Comparison of ENCODE assay signal across 8 cellular contexts in the genomic region with DNA sequence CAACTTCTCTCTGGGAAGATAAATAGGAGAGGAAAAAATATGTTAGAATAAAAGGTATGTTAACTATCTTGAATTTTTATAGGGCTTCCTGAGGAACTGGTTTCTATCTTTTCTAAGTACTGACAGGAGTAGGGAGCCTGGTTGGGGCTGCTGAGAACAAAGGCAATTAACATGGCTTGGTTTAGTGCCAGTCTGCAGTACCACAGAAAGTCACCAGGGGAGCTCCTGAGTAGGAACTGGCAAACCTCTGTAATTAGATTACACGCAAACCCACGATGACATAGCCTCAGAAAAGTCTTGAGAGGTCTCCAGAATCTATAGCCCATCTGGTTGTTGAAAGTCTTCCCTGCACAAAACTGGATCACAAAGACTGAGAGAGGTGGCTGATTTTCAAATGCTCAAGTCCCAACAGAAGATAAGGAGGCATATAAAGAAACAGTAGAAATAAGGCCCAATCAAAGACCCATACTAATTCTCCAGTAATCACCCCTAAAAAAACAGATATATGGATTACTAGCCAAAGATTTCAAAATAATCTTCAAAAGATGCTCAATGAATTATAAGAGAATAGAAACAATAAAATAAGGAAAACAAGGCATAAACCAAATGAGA. TPM values are rescaled to one million over a fixed set of nuclear protein-coding genes. Genes with fewer than 3 reads are reported as not detected.
DNase-seq lines count a peak whose midpoint lies in the region; ATAC-seq, FAIRE-seq and TF ChIP-seq lines count a peak whose summit lies in the region.

No MANE protein-coding gene starts in this region.

- no peak for DNase-seq in D721Med (ENCODE audit: insufficient read length, low spot score)
- peak; percentile 40 for DNase-seq in RCC 7860 (ENCODE audit: low spot score)
- peak in 1 of 2 donors; percentile 18 for DNase-seq in foreskin keratinocyte
- DNase-seq in stimulated activated naive CD4-positive, alpha-beta T cell treated with Interleukin-2 at 50 U/mL for 16 hours (lab: John Stamatoyannopoulos, UW), result no peak
- no peak for DNase-seq in GM19238 (ENCODE audit: insufficient read length, low spot score)

- peak; percentile 46 for TF ChIP-seq CTCF in D721Med (IDR thresholded peaks at IDR 0.05; ENCODE audit: insufficient read depth, missing control alignments)
- peak; percentile 44 for TF ChIP-seq CTCF in foreskin keratinocyte (conservative IDR thresholded peaks at IDR 0.05)

- ATAC-seq in GM18907 (IDR thresholded peaks at IDR 0.05; ENCODE audit: unreplicated experiment) (peak; percentile 88), HG03135 (IDR thresholded peaks at IDR 0.05; ENCODE audit: unreplicated experiment) (peak; percentile 90), foreskin keratinocyte (peak; percentile 53)
- ATAC-seq in stimulated activated memory B cell treated with anti-CD40 and anti-IgM and Interleukin-4, amounts not matched to agents 10 μg/mL and 1 μg/mL and 100 μg/mL, for 72 hours, result no peak

- no peak overlapping the region for H3K27ac Mint-ChIP-seq in stimulated activated memory B cell treated with anti-CD40 and anti-IgM and Interleukin-4, amounts not matched to agents 10 μg/mL and 1 μg/mL and 100 μg/mL, for 72 hours

- H3K27me3 ChIP-seq in foreskin keratinocyte, result no peaks in the 10 kb centered on the region

- peaks cover under 1% of the 10 kb centered on the region for H3K9me3 Mint-ChIP-seq in stimulated activated memory B cell treated with anti-CD40 and anti-IgM and Interleukin-4, amounts not matched to agents 10 μg/mL and 1 μg/mL and 100 μg/mL, for 72 hours

- no peaks in the 10 kb centered on the region for H3K4me1 Mint-ChIP-seq in stimulated activated memory B cell treated with anti-CD40 and anti-IgM and Interleukin-4, amounts not matched to agents 10 μg/mL and 1 μg/mL and 100 μg/mL, for 72 hours

- H3K36me3 Mint-ChIP-seq in stimulated activated memory B cell treated with anti-CD40 and anti-IgM and Interleukin-4, amounts not matched to agents 10 μg/mL and 1 μg/mL and 100 μg/mL, for 72 hours, result no peaks in the 10 kb centered on the region

- no peak for FAIRE-seq in D721Med (lab: Jason Lieb, UNC)
- no peak for FAIRE-seq in RCC 7860 (lab: Jason Lieb, UNC)

- H3K4me3 Mint-ChIP-seq in stimulated activated memory B cell treated with anti-CD40 and anti-IgM and Interleukin-4, amounts not matched to agents 10 μg/mL and 1 μg/mL and 100 μg/mL, for 72 hours, result no peak overlapping the region

- no peaks in the 10 kb centered on the region for H3K27me3 Mint-ChIP-seq in stimulated activated memory B cell treated with anti-CD40 and anti-IgM and Interleukin-4, amounts not matched to agents 10 μg/mL and 1 μg/mL and 100 μg/mL, for 72 hours

- no peak overlapping the region for H3K27ac ChIP-seq in foreskin keratinocyte

- no peaks in the 10 kb centered on the region for H3K4me1 ChIP-seq in foreskin keratinocyte

RNA-seq across cellular contexts. Expression of a gene that starts 11.7 kb away (rescaled TPM):
- 0.14 and 0.28 TPM in 2 replicates for total RNA-seq in foreskin keratinocyte
- 0.06 and 0.09 TPM in 2 replicates for polyA plus RNA-seq in foreskin keratinocyte
